In genomic region chr2:159497857-159498256, GRCh38 we compare ENCODE assay signal across 11 cellular contexts.
DNase-seq lines count a peak whose midpoint lies in the region; ATAC-seq and TF ChIP-seq lines count a peak whose summit lies in the region.
"Had no signal": no experiment of that assay in that cellular context is flagged by ENCODE, and none has a peak within 500 bp of the region (broad histone marks: within the 10 kb centered on the region; RNA-seq: fewer than 3 reads in every experiment).

No MANE protein-coding gene starts in this region.

- no peak for ATAC-seq in GM21381 (IDR thresholded peaks at IDR 0.05; ENCODE audit: unreplicated experiment)
- ATAC-seq in body of pancreas, result no peak

- no peak overlapping the region for H3K4me3 Mint-ChIP-seq in chondrocyte (ENCODE audit: unreplicated experiment)
- no peak overlapping the region for H3K4me3 Mint-ChIP-seq in neural crest cell

- H3K9me3 ChIP-seq in body of pancreas, result no peaks in the 10 kb centered on the region

- TF ChIP-seq POLR2A in body of pancreas (IDR thresholded peaks at IDR 0.05), result no peak

- H3K27ac ChIP-seq in body of pancreas, result peak overlapping the region in 2 of 4 donors; percentile 10 to 62

- DNase-seq in Daoy (ENCODE audit: low read depth) (peak; percentile 4), NCI-H748 (lab: John Stamatoyannopoulos, UW; ENCODE audit: unreplicated experiment) (peak; percentile 88), chondrocyte (ENCODE audit: low spot score) (no peak), neural crest cell (ENCODE audit: low read depth, low spot score) (no peak), NCI-H526 (lab: John Stamatoyannopoulos, UW) (no peak), body of pancreas (no peak)
- DNase-seq in stimulated activated CD4-positive, alpha-beta T cell treated with anti-CD3 and anti-CD28 coated beads, Interleukin-12 subunit alpha, Interleukin-12 subunit beta, amount 100 ng/mL, for 4 hours, result no peak
- DNase-seq: activated CD4-positive, alpha-beta T cell treated with anti-CD3 and anti-CD28 coated beads for 1 hour; NCI-H2171; Right ventricle myocardium superior had no signal

- peaks cover 13% of the 10 kb centered on the region for H3K9me3 Mint-ChIP-seq in chondrocyte (ENCODE audit: low read depth)
- H3K9me3 Mint-ChIP-seq in neural crest cell, result peaks cover 19% of the 10 kb centered on the region

- no peaks in the 10 kb centered on the region for H3K27me3 ChIP-seq in body of pancreas

- WGBS in body of pancreas, 2 donors, result 76 to 84% methylated on average over 2 of the region's 2 CpGs

- no peaks in the 10 kb centered on the region for H3K27me3 Mint-ChIP-seq in chondrocyte (ENCODE audit: low read depth)
- no peaks in the 10 kb centered on the region for H3K27me3 Mint-ChIP-seq in neural crest cell (ENCODE audit: low read depth)

- H3K4me1 Mint-ChIP-seq in chondrocyte (ENCODE audit: low read depth) (peaks cover 13% of the 10 kb centered on the region), neural crest cell (peaks cover 11% of the 10 kb centered on the region)

- TF ChIP-seq CTCF in chondrocyte (IDR thresholded peaks at IDR 0.05), result no peak
- no peak for TF ChIP-seq CTCF in neural crest cell (conservative IDR thresholded peaks at IDR 0.05)
- TF ChIP-seq CTCF in body of pancreas (IDR thresholded peaks at IDR 0.05), result no peak

- peak overlapping the region; percentile 60 for H3K27ac Mint-ChIP-seq in chondrocyte (ENCODE audit: unreplicated experiment)
- peak overlapping the region; percentile 63 for H3K27ac Mint-ChIP-seq in neural crest cell (ENCODE audit: unreplicated experiment)

- no peaks in the 10 kb centered on the region for H3K4me1 ChIP-seq in body of pancreas

- no peak overlapping the region for H3K4me3 ChIP-seq in body of pancreas

- H3K36me3 Mint-ChIP-seq in chondrocyte (ENCODE audit: low read depth) (peaks cover 7% of the 10 kb centered on the region), neural crest cell (ENCODE audit: low read depth) (peaks cover 26% of the 10 kb centered on the region)

- intact Hi-C loops in body of pancreas (cut with DNase I), result no loop called here

- no peaks in the 10 kb centered on the region for H3K36me3 ChIP-seq in body of pancreas (replicated peaks in 1 of 2; ENCODE audit: insufficient read depth in 1 of 2, low read depth in 2 of 2)

Comparison
In these comparisons a context has a peak if more than half of its experiments do, and no peak if none do; other contexts are left out.
1. DNase-seq: peak in Daoy (single experiment) and NCI-H748 (single experiment); none in chondrocyte (single experiment), neural crest cell (single experiment), NCI-H526 (0 of 2), stimulated activated CD4-positive, alpha-beta T cell treated with anti-CD3 and anti-CD28 coated beads, Interleukin-12 subunit alpha, Interleukin-12 subunit beta, amount 100 ng/mL, for 4 hours (single experiment) and body of pancreas (0 of 4).